Comparison of ENCODE assay signal across 35 cellular contexts in the genomic region with DNA sequence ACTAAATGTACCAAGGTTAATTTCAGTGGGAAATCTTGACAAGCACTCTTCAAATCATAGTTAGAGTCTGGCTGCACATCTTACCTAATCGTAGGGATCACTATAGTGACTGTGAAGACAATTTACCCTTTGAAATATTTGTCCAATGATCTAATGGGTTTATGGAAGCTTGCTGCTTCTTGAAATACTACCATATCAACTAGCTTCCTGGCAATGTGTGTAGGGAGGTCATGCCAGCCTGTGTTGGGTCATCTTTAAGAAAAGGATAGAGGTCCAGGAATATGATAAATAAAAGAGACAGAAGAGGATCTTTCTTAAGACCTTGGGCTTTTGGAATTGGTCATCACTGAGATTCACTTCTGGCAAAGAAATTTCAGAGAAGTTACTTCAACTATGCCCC.
"Had no signal": no experiment of that assay in that cellular context is flagged by ENCODE, and none has a peak within 500 bp of the region (broad histone marks: within the 10 kb centered on the region; RNA-seq: fewer than 3 reads in every experiment).

No MANE protein-coding gene starts in this region.

- H3K36me3 Mint-ChIP-seq: activated CD4-positive, alpha-beta memory T cell treated with anti-CD3 and anti-CD28 coated beads for 36 hours; activated naive CD4-positive, alpha-beta T cell treated with anti-CD3 and anti-CD28 coated beads, Interleukin-2, amount 50 U/mL, for 72 hours; activated naive CD8-positive, alpha-beta T cell treated with anti-CD3 and anti-CD28 coated beads for 36 hours had no signal

- DNase-seq: activated B cell treated with CpG ODN at 0.5 μM for 24 hours; activated CD4-positive, alpha-beta memory T cell treated with anti-CD3 and anti-CD28 coated beads for 36 hours; activated CD4-positive, alpha-beta T cell treated with anti-CD3 and anti-CD28 coated beads for 4 hours; activated CD4-positive, alpha-beta T cell treated with anti-CD3 and anti-CD28 coated beads, Interleukin-2, amount 10 ng/mL, durations not matched to agents 24 days and 14 days; activated CD4-positive, alpha-beta T cell treated with anti-CD3 and anti-CD28 coated beads, Interleukin-2, amount 50 U/mL, for 1 hour; activated CD4-positive, alpha-beta T cell treated with anti-CD3 and anti-CD28 coated beads, Interleukin-2, amount 50 U/mL, for 4 hours; activated CD4-positive, CD25-positive, alpha-beta regulatory T cell treated with anti-CD3 and anti-CD28 coated beads, Interleukin-2, amount 50 U/mL, for 72 hours; activated CD8-positive, alpha-beta memory T cell treated with anti-CD3 and anti-CD28 coated beads, Interleukin-2, amount 50 U/mL, for 4 hours; activated CD8-positive, alpha-beta T cell treated with anti-CD3 and anti-CD28 coated beads for 36 hours; activated effector memory CD4-positive, alpha-beta T cell treated with anti-CD3 and anti-CD28 coated beads, Interleukin-2, amount 50 U/mL, for 16 hours; activated gamma-delta T cell treated with Interleukin-2 at 50 U/mL for 16 hours; activated naive CD4-positive, alpha-beta T cell; activated naive CD4-positive, alpha-beta T cell treated with anti-CD3 and anti-CD28 coated beads for 36 hours; activated naive CD4-positive, alpha-beta T cell treated with anti-CD3 and anti-CD28 coated beads, Interleukin-2, amount 50 U/mL, for 16 hours; activated naive CD8-positive, alpha-beta T cell treated with anti-CD3 and anti-CD28 coated beads for 36 hours; activated T-cell treated with anti-CD3 and anti-CD28 coated beads for 4 hours; activated T-cell treated with anti-CD3 and anti-CD28 coated beads, Interleukin-2, amount 50 U/mL, for 1 hour; activated T-cell treated with anti-CD3 and anti-CD28 coated beads, Interleukin-2, amount 50 U/mL, for 4 hours; activated T-cell treated with anti-CD3 and anti-CD28 coated beads, Interleukin-2, amount 50 U/mL, for 72 hours; adrenal gland; amniotic stem cell; aorta; body of pancreas; brain microvascular endothelial cell; central memory CD4-positive, alpha-beta T cell; T-helper 1 cell; T-helper 2 cell; T-helper 9 cell had no signal

- H3K27ac ChIP-seq: body of pancreas, brain microvascular endothelial cell, VCaP had no signal

- H3K9me3 ChIP-seq: adrenal gland, body of pancreas, breast epithelium had no signal

- H3K4me3 ChIP-seq: adrenal gland, body of pancreas, breast epithelium had no signal

- H3K27ac Mint-ChIP-seq: activated B cell treated with CpG ODN at 0.5 μM for 24 hours; activated CD4-positive, alpha-beta memory T cell treated with anti-CD3 and anti-CD28 coated beads for 36 hours; activated CD4-positive, alpha-beta T cell treated with anti-CD3 and anti-CD28 coated beads, Interleukin-2, amount 10 ng/mL, durations not matched to agents 24 days and 14 days; activated CD8-positive, alpha-beta T cell treated with anti-CD3 and anti-CD28 coated beads for 36 hours; activated naive CD4-positive, alpha-beta T cell treated with anti-CD3 and anti-CD28 coated beads for 36 hours; activated naive CD8-positive, alpha-beta T cell treated with anti-CD3 and anti-CD28 coated beads for 36 hours; activated T-cell treated with anti-CD3 and anti-CD28 coated beads, Interleukin-2, amount 50 U/mL, for 72 hours; activated T-helper 1 cell treated with anti-CD3 and anti-CD28 coated beads, Interleukin-12 subunit alpha, Interleukin-12 subunit beta, Interleukin-2, Interleukin-4 antibody, amounts not matched to agents 30 ng/mL and 10 ng/mL and 1 ng/mL, durations not matched to agents 14 hours and 24 hours and 36 hours; activated T-helper 17 cell treated with anti-CD3 and anti-CD28 coated beads, Interleukin-2, amount 50 U/mL, for 72 hours; T-helper 1 cell treated with Interleukin-12 subunit alpha and Interleukin-12 subunit beta and Interleukin-4 antibody, amounts not matched to agents 30 μg/mL and 1 μg/mL, for 36 hours; T-helper 2 cell treated with Interferon-gamma antibody and Interleukin-4, amounts not matched to agents 5 μg/mL and 100 μg/mL, for 36 hours had no signal

- H3K9me3 Mint-ChIP-seq: activated B cell treated with CpG ODN at 0.5 μM for 24 hours; activated CD4-positive, alpha-beta memory T cell treated with anti-CD3 and anti-CD28 coated beads for 36 hours; activated CD4-positive, alpha-beta T cell treated with anti-CD3 and anti-CD28 coated beads, Interleukin-2, amount 10 ng/mL, durations not matched to agents 24 days and 14 days; activated CD8-positive, alpha-beta T cell treated with anti-CD3 and anti-CD28 coated beads for 36 hours; activated naive CD4-positive, alpha-beta T cell treated with anti-CD3 and anti-CD28 coated beads for 36 hours; activated naive CD4-positive, alpha-beta T cell treated with anti-CD3 and anti-CD28 coated beads, Interleukin-2, amount 50 U/mL, for 72 hours; activated naive CD8-positive, alpha-beta T cell treated with anti-CD3 and anti-CD28 coated beads for 36 hours; activated T-cell treated with anti-CD3 and anti-CD28 coated beads, Interleukin-2, amount 50 U/mL, for 4 hours; activated T-cell treated with anti-CD3 and anti-CD28 coated beads, Interleukin-2, amount 50 U/mL, for 72 hours; activated T-helper 1 cell treated with anti-CD3 and anti-CD28 coated beads, Interleukin-12 subunit alpha, Interleukin-12 subunit beta, Interleukin-2, Interleukin-4 antibody, amounts not matched to agents 30 ng/mL and 10 ng/mL and 1 ng/mL, durations not matched to agents 14 hours and 24 hours and 36 hours; activated T-helper 17 cell treated with anti-CD3 and anti-CD28 coated beads, Interleukin-2, amount 50 U/mL, for 72 hours; T-helper 1 cell treated with Interleukin-12 subunit alpha and Interleukin-12 subunit beta and Interleukin-4 antibody, amounts not matched to agents 30 μg/mL and 1 μg/mL, for 36 hours; T-helper 2 cell treated with Interferon-gamma antibody and Interleukin-4, amounts not matched to agents 5 μg/mL and 100 μg/mL, for 36 hours had no signal

- H3K36me3 ChIP-seq: adrenal gland, brain microvascular endothelial cell, breast epithelium had no signal

- H3K4me1 ChIP-seq: body of pancreas, breast epithelium had no signal

- ATAC-seq: activated CD8-positive, alpha-beta T cell treated with anti-CD3 and anti-CD28 coated beads for 36 hours; activated naive CD4-positive, alpha-beta T cell treated with anti-CD3 and anti-CD28 coated beads, Interleukin-2, amount 50 U/mL, for 72 hours; activated T-cell treated with anti-CD3 and anti-CD28 coated beads, Interleukin-2, amount 50 U/mL, for 4 hours; activated T-cell treated with anti-CD3 and anti-CD28 coated beads, Interleukin-2, amount 50 U/mL, for 72 hours; activated T-helper 17 cell treated with anti-CD3 and anti-CD28 coated beads, Interleukin-2, amount 50 U/mL, for 72 hours; body of pancreas had no signal

- H3K27me3 ChIP-seq: adrenal gland, body of pancreas, brain microvascular endothelial cell, breast epithelium had no signal

- H3K4me3 Mint-ChIP-seq: activated B cell treated with CpG ODN at 0.5 μM for 24 hours; activated CD4-positive, alpha-beta memory T cell treated with anti-CD3 and anti-CD28 coated beads for 36 hours; activated CD4-positive, alpha-beta T cell treated with anti-CD3 and anti-CD28 coated beads, Interleukin-2, amount 10 ng/mL, durations not matched to agents 24 days and 14 days; activated CD8-positive, alpha-beta T cell treated with anti-CD3 and anti-CD28 coated beads for 36 hours; activated naive CD4-positive, alpha-beta T cell treated with anti-CD3 and anti-CD28 coated beads for 36 hours; activated naive CD8-positive, alpha-beta T cell treated with anti-CD3 and anti-CD28 coated beads for 36 hours; activated T-cell treated with anti-CD3 and anti-CD28 coated beads, Interleukin-2, amount 50 U/mL, for 4 hours; activated T-cell treated with anti-CD3 and anti-CD28 coated beads, Interleukin-2, amount 50 U/mL, for 72 hours; activated T-helper 1 cell treated with anti-CD3 and anti-CD28 coated beads, Interleukin-12 subunit alpha, Interleukin-12 subunit beta, Interleukin-2, Interleukin-4 antibody, amounts not matched to agents 30 ng/mL and 10 ng/mL and 1 ng/mL, durations not matched to agents 14 hours and 24 hours and 36 hours; activated T-helper 17 cell treated with anti-CD3 and anti-CD28 coated beads, Interleukin-2, amount 50 U/mL, for 72 hours; T-helper 1 cell treated with Interleukin-12 subunit alpha and Interleukin-12 subunit beta and Interleukin-4 antibody, amounts not matched to agents 30 μg/mL and 1 μg/mL, for 36 hours; T-helper 2 cell treated with Interferon-gamma antibody and Interleukin-4, amounts not matched to agents 5 μg/mL and 100 μg/mL, for 36 hours had no signal

- H3K4me1 Mint-ChIP-seq: activated CD4-positive, alpha-beta T cell treated with anti-CD3 and anti-CD28 coated beads, Interleukin-2, amount 10 ng/mL, durations not matched to agents 24 days and 14 days; activated naive CD8-positive, alpha-beta T cell treated with anti-CD3 and anti-CD28 coated beads for 36 hours; activated T-helper 17 cell treated with anti-CD3 and anti-CD28 coated beads, Interleukin-2, amount 50 U/mL, for 72 hours had no signal

- H3K27me3 Mint-ChIP-seq: activated B cell treated with CpG ODN at 0.5 μM for 24 hours; activated CD4-positive, alpha-beta memory T cell treated with anti-CD3 and anti-CD28 coated beads for 36 hours; activated CD4-positive, alpha-beta T cell treated with anti-CD3 and anti-CD28 coated beads, Interleukin-2, amount 10 ng/mL, durations not matched to agents 24 days and 14 days; activated CD8-positive, alpha-beta T cell treated with anti-CD3 and anti-CD28 coated beads for 36 hours; activated naive CD8-positive, alpha-beta T cell treated with anti-CD3 and anti-CD28 coated beads for 36 hours; activated T-helper 17 cell treated with anti-CD3 and anti-CD28 coated beads, Interleukin-2, amount 50 U/mL, for 72 hours had no signal
